Comparison of ENCODE assay signal across 14 cellular contexts in genomic region chr22:37569921-37570660, GRCh38. TPM values are rescaled to one million over a fixed set of nuclear protein-coding genes. Genes with fewer than 3 reads are reported as not detected.
DNase-seq lines count a peak whose midpoint lies in the region; ATAC-seq and TF ChIP-seq lines count a peak whose summit lies in the region.
"Had no signal": no experiment of that assay in that cellular context is flagged by ENCODE, and none has a peak within 500 bp of the region (broad histone marks: within the 10 kb centered on the region; RNA-seq: fewer than 3 reads in every experiment).

No MANE protein-coding gene starts in this region.

- H3K9me2 ChIP-seq in PC-9 (ENCODE audit: insufficient read depth): no peaks in the 10 kb centered on the region

- H3K27me3 Mint-ChIP-seq in natural killer cell treated with Interleukin-12 subunit alpha and Interleukin-12 subunit beta and Interleukin-15 and Interleukin-18, amount 100 ng/mL, for 72 hours: no peaks in the 10 kb centered on the region

- H3K14ac ChIP-seq in neuronal stem cell (ENCODE audit: low read length): no peak overlapping the region

- no TSS peak for BruUV-seq in PC-9 (replicated peaks; lab: Mats Ljungman, UMichigan)

- peaks cover 20 to 22% of the 10 kb centered on the region in 2 donors for H3K4me1 Mint-ChIP-seq in natural killer cell treated with Interleukin-12 subunit alpha and Interleukin-12 subunit beta and Interleukin-15 and Interleukin-18, amount 100 ng/mL, for 72 hours (ENCODE audit: low read depth in 2 of 2)

- no peak overlapping the region for H3K27ac Mint-ChIP-seq in natural killer cell treated with Interleukin-12 subunit alpha and Interleukin-12 subunit beta and Interleukin-15 and Interleukin-18, amount 100 ng/mL, for 72 hours
- H3K27ac Mint-ChIP-seq: activated naive CD8-positive, alpha-beta T cell treated with anti-CD3 and anti-CD28 coated beads, Interleukin-2, amount 50 U/mL, for 24 hours had no signal

- H3K4me1 ChIP-seq in PC-9 (replicated peaks; ENCODE audit: insufficient read depth) (peaks cover 69% of the 10 kb centered on the region), neuronal stem cell (ENCODE audit: control insufficient read depth in 2 of 2, insufficient read depth in 1 of 2, low read depth in 1 of 2, low read length in 2 of 2) (peaks cover 0 to 1% of the 10 kb centered on the region in 2 donors)

- POLR2A ChIA-PET in PC-9 (lab: Charles Lee; ENCODE audit: unreplicated experiment): interaction anchor here (0.6 to 0.7 kb wide), 2 partner anchors 23 to 98 kb away, joined by 4 to 5 read pairs; no protein-coding TSS in a partner anchor

- H3F3A ChIP-seq in PC-9 (ENCODE audit: insufficient read depth, low read depth): peaks cover 64% of the 10 kb centered on the region

- TF ChIP-seq CTCF in 22Rv1 (IDR thresholded peaks at IDR 0.05) (no peak), PC-9 (conservative IDR thresholded peaks at IDR 0.05) (no peak)

- H2AK5ac ChIP-seq in neuronal stem cell (ENCODE audit: low read depth, low read length): peak overlapping the region; percentile 51

- no peaks in the 10 kb centered on the region for H3K9me3 ChIP-seq in PC-9 (ENCODE audit: insufficient read depth, low read depth)
- H3K9me3 ChIP-seq in neuronal stem cell (replicated peaks in 1 of 2; ENCODE audit: control insufficient read depth in 2 of 2, insufficient read depth in 1 of 2, low read depth in 1 of 2, low read length in 2 of 2): no peaks in the 10 kb centered on the region

- no peak overlapping the region for H3K18ac ChIP-seq in neuronal stem cell (ENCODE audit: low read length)

- H3K79me2 ChIP-seq in PC-9 (ENCODE audit: low read depth): peaks cover 24% of the 10 kb centered on the region

- H2BK15ac ChIP-seq in neuronal stem cell (ENCODE audit: low read length): no peak overlapping the region

- H2BK12ac ChIP-seq in neuronal stem cell (ENCODE audit: low read length): no peak overlapping the region

- no peak overlapping the region for H4K8ac ChIP-seq in neuronal stem cell (ENCODE audit: low read depth, low read length)

- H3K36me3 ChIP-seq in PC-9 (ENCODE audit: low read depth) (0 out of 2 replicates have a peak, but pooled peaks cover 7% of the 10 kb centered on the region), neuronal stem cell (replicated peaks in 1 of 2; ENCODE audit: control insufficient read depth in 2 of 2, insufficient read depth in 2 of 2, low read length in 2 of 2) (peaks cover 5 to 43% of the 10 kb centered on the region in 2 donors)

- no peak overlapping the region for H4K91ac ChIP-seq in neuronal stem cell (ENCODE audit: low read depth, low read length, poor library complexity)

- H2BK120ac ChIP-seq in neuronal stem cell (ENCODE audit: low read depth, low read length): no peak overlapping the region

- no peak overlapping the region for H3K4me3 Mint-ChIP-seq in natural killer cell treated with Interleukin-12 subunit alpha and Interleukin-12 subunit beta and Interleukin-15 and Interleukin-18, amount 100 ng/mL, for 72 hours
- H3K4me3 Mint-ChIP-seq: activated naive CD8-positive, alpha-beta T cell treated with anti-CD3 and anti-CD28 coated beads, Interleukin-2, amount 50 U/mL, for 24 hours; naive thymus-derived CD4-positive, alpha-beta T cell had no signal

- no peak for ATAC-seq in natural killer cell treated with Interleukin-12 subunit alpha and Interleukin-12 subunit beta and Interleukin-15 and Interleukin-18, amount 100 ng/mL, for 72 hours
- ATAC-seq in HG03342 (IDR thresholded peaks at IDR 0.05; ENCODE audit: unreplicated experiment): no peak
- ATAC-seq: activated naive CD8-positive, alpha-beta T cell treated with anti-CD3 and anti-CD28 coated beads, Interleukin-2, amount 50 U/mL, for 24 hours; naive thymus-derived CD4-positive, alpha-beta T cell had no signal

- H2BK5ac ChIP-seq in neuronal stem cell (ENCODE audit: low read length): no peak overlapping the region

- peak overlapping the region; percentile 1; the same call in 1 of the 2 replicates for H3K4me3 ChIP-seq in PC-9
- H3K4me3 ChIP-seq in neuronal stem cell (ENCODE audit: low read length in 2 of 2): no peak overlapping the region

- CTCF ChIA-PET in PC-9 (lab: Charles Lee): interaction anchor here (0.6 to 4.9 kb wide), 5 partner anchors 8 to 237 kb away, joined by 3 to 31 read pairs (median 5); no protein-coding TSS in a partner anchor

- DNase-seq in PC-9 (peak; percentile 49 to 70), epithelial cell of prostate (ENCODE audit: low read depth, low spot score) (no peak), neuronal stem cell (ENCODE audit: low spot score) (no peak), OCI-M1 (lab: John Stamatoyannopoulos, UW) (no peak), HUDEP-2 (lab: John Stamatoyannopoulos, UW; ENCODE audit: unreplicated experiment in 76 of 76) (no peak)
- no peak for DNase-seq in natural killer cell treated with Interleukin-12 subunit alpha and Interleukin-12 subunit beta and Interleukin-15 and Interleukin-18, amount 100 ng/mL, for 72 hours (ENCODE audit: low spot score)
- DNase-seq: ACHN; activated naive CD8-positive, alpha-beta T cell treated with anti-CD3 and anti-CD28 coated beads, Interleukin-2, amount 50 U/mL, for 24 hours; naive thymus-derived CD4-positive, alpha-beta T cell; WERI-Rb-1 had no signal

- H3K23ac ChIP-seq in neuronal stem cell (ENCODE audit: low read depth, low read length, poor library complexity): no peak overlapping the region

- peaks cover 2% of the 10 kb centered on the region for H3K79me1 ChIP-seq in neuronal stem cell (ENCODE audit: low read depth, low read length)

- WGBS in neuronal stem cell (ENCODE audit: extremely low coverage in 2 of 2, insufficient read length in 2 of 2, insufficient replicate concordance in 1 of 2), 2 donors: no CpG with 5 or more reads among the region's 9 CpGs

- H3K4ac ChIP-seq in neuronal stem cell (ENCODE audit: low read length): no peak overlapping the region

- H3K27ac ChIP-seq in 22Rv1 (peak overlapping the region; percentile 74), PC-9 (peak overlapping the region; percentile 73), epithelial cell of prostate (peak overlapping the region; percentile 30), neuronal stem cell (replicated peaks; ENCODE audit: low read length) (no peak overlapping the region)
- H3K27ac ChIP-seq: WERI-Rb-1 had no signal

- H3K27me3 ChIP-seq in PC-9 (ENCODE audit: insufficient read depth, low read depth): no peaks in the 10 kb centered on the region
- H3K27me3 ChIP-seq in neuronal stem cell (ENCODE audit: control insufficient read depth in 3 of 3, insufficient read depth in 3 of 3, low read depth in 1 of 3, low read length in 3 of 3): no peaks in the 10 kb centered on the region

- H4K20me1 ChIP-seq in PC-9 (ENCODE audit: insufficient read depth): peaks cover 33% of the 10 kb centered on the region

- H3K4me2 ChIP-seq in PC-9 (peak overlapping the region; percentile 50), neuronal stem cell (ENCODE audit: insufficient read depth, low read length, poor library complexity, severe bottlenecking) (no peak overlapping the region)

- H3K36me3 Mint-ChIP-seq in natural killer cell treated with Interleukin-12 subunit alpha and Interleukin-12 subunit beta and Interleukin-15 and Interleukin-18, amount 100 ng/mL, for 72 hours: no peaks in the 10 kb centered on the region
- H3K36me3 Mint-ChIP-seq: naive thymus-derived CD4-positive, alpha-beta T cell had no signal

- intact Hi-C loops in PC-9 (cut with micrococcal nuclease; ENCODE audit: unreplicated experiment): loop anchor here (5.0 kb wide), 2 partner anchors 113 to 253 kb away; no protein-coding TSS in a partner anchor

- no peaks in the 10 kb centered on the region for H3K9me3 Mint-ChIP-seq in natural killer cell treated with Interleukin-12 subunit alpha and Interleukin-12 subunit beta and Interleukin-15 and Interleukin-18, amount 100 ng/mL, for 72 hours
- H3K9me3 Mint-ChIP-seq: activated naive CD8-positive, alpha-beta T cell treated with anti-CD3 and anti-CD28 coated beads, Interleukin-2, amount 50 U/mL, for 24 hours had no signal

- H3K9ac ChIP-seq in neuronal stem cell (ENCODE audit: low read depth, low read length, poor library complexity): no peak overlapping the region

- no peak overlapping the region for H2AFZ ChIP-seq in PC-9
- no peak overlapping the region for H2AFZ ChIP-seq in neuronal stem cell (ENCODE audit: low read length)

RNA-seq across cellular contexts. Expression of gene LGALS2, which starts 9.8 kb away (rescaled TPM):
- not detected in 2 replicates for total RNA-seq in PC-9 (2021)
- polyA plus RNA-seq in neuronal stem cell (2013, experiment 1 of 2): not detected
- polyA plus RNA-seq in neuronal stem cell (2013, experiment 2 of 2): not detected
- not detected for total RNA-seq in natural killer cell treated with Interleukin-12 subunit alpha and Interleukin-12 subunit beta and Interleukin-15 and Interleukin-18, amount 100 ng/mL, for 72 hours
- total RNA-seq: dermis microvascular lymphatic vessel endothelial cell, fibroblast of villous mesenchyme had no signal

RNA-seq across cellular contexts. Expression of gene CDC42EP1, which starts 9.8 kb away (rescaled TPM):
- total RNA-seq in PC-9 (2021): 94.0 and 110 TPM in 2 replicates
- polyA plus RNA-seq in neuronal stem cell (2013, experiment 1 of 2): 16.9 TPM
- polyA plus RNA-seq in neuronal stem cell (2013, experiment 2 of 2): 16.2 TPM
- 1 to 10 TPM; 1.9 to 3.5 TPM for total RNA-seq in natural killer cell treated with Interleukin-12 subunit alpha and Interleukin-12 subunit beta and Interleukin-15 and Interleukin-18, amount 100 ng/mL, for 72 hours
- polyA plus RNA-seq: naive thymus-derived CD4-positive, alpha-beta T cell had no signal

RNA-seq across cellular contexts. Expression of gene GGA1, which starts 38.5 kb away (rescaled TPM):
- total RNA-seq in PC-9 (2021): 99.2 and 102 TPM in 2 replicates
- 32.1 TPM for polyA plus RNA-seq in neuronal stem cell (2013, experiment 1 of 2)
- polyA plus RNA-seq in neuronal stem cell (2013, experiment 2 of 2): 31.4 TPM
- 100 to 1,000 TPM in 1 of 2 donors, 10 to 100 TPM in 1; 85.5 to 142 TPM for total RNA-seq in natural killer cell treated with Interleukin-12 subunit alpha and Interleukin-12 subunit beta and Interleukin-15 and Interleukin-18, amount 100 ng/mL, for 72 hours

RNA-seq across cellular contexts. Expression of gene CARD10, which starts 50.9 kb away (rescaled TPM):
- 63.9 and 76.7 TPM in 2 replicates for total RNA-seq in PC-9 (2021)
- 4.2 TPM for polyA plus RNA-seq in neuronal stem cell (2013, experiment 1 of 2)
- polyA plus RNA-seq in neuronal stem cell (2013, experiment 2 of 2): 4.3 TPM
- under 1 TPM; 0.38 to 0.53 TPM for total RNA-seq in natural killer cell treated with Interleukin-12 subunit alpha and Interleukin-12 subunit beta and Interleukin-15 and Interleukin-18, amount 100 ng/mL, for 72 hours

Comparison
In these comparisons a context has a peak if more than half of its experiments do, and no peak if none do; other contexts are left out.
1. DNase-seq: peak in PC-9 (2 of 2); none in epithelial cell of prostate (single experiment), neuronal stem cell (single experiment), OCI-M1 (single experiment), natural killer cell treated with Interleukin-12 subunit alpha and Interleukin-12 subunit beta and Interleukin-15 and Interleukin-18, amount 100 ng/mL, for 72 hours (single experiment) and HUDEP-2 (0 of 76).
2. RNA of gene CDC42EP1, which starts 9.8 kb away (total RNA-seq): 94.0 to 110 TPM in PC-9; 1.9 to 3.5 TPM in natural killer cell treated with Interleukin-12 subunit alpha and Interleukin-12 subunit beta and Interleukin-15 and Interleukin-18, amount 100 ng/mL, for 72 hours; every median in the first group is over 10 times any median in the second.